ENCODE assay signal across 1 cellular context in the genomic region with DNA sequence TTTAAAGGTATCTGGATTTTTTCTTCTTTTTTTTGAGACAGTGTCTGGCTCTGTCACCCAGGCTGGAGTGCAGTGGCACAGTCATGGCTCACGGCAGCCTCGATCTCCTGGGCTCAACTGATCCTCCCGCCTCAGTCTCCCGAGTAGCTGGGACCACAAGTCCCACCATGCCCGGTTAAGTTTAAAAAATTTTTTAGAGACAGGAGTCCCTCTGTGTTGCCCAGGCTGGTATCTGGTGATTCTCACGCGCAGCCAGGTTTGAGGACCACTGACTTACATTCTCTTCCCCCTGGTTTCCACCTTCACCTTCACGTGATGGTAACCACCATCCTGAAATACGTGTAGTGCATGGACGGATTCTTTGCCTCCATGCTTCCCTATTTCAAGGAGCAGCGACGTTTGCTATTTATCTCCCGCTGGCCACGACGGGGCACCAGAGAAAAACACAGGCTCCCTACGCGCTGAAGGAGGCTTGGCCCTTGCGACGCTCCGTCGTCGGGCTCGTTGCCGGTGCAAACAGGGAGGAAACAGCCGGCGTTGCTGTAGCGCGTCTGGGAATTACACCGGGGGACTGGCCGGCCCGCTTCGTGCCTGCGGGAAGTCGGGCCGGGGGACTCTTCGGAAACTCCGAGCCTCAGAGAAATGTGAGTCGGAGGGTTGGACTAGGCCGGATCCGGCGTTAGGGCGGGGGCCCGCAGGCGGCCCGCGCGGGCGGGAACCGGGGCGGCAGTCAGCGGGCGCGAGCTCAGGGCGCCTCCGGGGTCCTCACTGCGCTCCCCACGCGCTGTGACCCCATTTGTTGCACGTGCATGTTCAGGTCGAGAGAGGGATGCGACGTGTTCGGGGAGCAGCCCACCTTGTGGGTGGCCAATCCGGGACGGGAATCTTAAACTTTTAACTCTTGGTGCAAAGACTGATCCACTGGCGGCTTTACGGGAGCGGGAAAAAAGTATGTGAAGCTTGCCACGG.
TF ChIP-seq lines count a peak whose summit lies in the region.

A gene with protein sequence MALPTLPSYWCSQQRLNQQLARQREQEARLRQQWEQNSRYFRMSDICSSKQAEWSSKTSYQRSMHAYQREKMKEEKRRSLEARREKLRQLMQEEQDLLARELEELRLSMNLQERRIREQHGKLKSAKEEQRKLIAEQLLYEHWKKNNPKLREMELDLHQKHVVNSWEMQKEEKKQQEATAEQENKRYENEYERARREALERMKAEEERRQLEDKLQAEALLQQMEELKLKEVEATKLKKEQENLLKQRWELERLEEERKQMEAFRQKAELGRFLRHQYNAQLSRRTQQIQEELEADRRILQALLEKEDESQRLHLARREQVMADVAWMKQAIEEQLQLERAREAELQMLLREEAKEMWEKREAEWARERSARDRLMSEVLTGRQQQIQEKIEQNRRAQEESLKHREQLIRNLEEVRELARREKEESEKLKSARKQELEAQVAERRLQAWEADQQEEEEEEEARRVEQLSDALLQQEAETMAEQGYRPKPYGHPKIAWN (plus strand): TSS at position 492 of the 969 bp plus-strand sequence. CDS start 2,753 bp downstream, outside the sequence.

TF ChIP-seq in K562, 482 proteins besides CTCF, POLR2A, EP300 and RAD21 (continued from another document and continues in another):
- TF ChIP-seq, protein P1, sequence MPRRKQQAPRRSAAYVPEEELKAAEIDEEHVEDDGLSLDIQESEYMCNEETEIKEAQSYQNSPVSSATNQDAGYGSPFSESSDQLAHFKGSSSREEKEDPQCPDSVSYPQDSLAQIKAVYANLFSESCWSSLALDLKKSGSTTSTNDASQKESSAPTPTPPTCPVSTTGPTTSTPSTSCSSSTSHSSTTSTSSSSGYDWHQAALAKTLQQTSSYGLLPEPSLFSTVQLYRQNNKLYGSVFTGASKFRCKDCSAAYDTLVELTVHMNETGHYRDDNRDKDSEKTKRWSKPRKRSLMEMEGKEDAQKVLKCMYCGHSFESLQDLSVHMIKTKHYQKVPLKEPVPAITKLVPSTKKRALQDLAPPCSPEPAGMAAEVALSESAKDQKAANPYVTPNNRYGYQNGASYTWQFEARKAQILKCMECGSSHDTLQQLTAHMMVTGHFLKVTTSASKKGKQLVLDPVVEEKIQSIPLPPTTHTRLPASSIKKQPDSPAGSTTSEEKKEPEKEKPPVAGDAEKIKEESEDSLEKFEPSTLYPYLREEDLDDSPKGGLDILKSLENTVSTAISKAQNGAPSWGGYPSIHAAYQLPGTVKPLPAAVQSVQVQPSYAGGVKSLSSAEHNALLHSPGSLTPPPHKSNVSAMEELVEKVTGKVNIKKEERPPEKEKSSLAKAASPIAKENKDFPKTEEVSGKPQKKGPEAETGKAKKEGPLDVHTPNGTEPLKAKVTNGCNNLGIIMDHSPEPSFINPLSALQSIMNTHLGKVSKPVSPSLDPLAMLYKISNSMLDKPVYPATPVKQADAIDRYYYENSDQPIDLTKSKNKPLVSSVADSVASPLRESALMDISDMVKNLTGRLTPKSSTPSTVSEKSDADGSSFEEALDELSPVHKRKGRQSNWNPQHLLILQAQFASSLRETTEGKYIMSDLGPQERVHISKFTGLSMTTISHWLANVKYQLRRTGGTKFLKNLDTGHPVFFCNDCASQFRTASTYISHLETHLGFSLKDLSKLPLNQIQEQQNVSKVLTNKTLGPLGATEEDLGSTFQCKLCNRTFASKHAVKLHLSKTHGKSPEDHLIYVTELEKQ (CRISPR knock-in tag; IDR thresholded peaks at IDR 0.05): no peak
- TF ChIP-seq SPI1 (IDR thresholded peaks at IDR 0.05; ENCODE audit: borderline replicate concordance, low read depth, low read length) (0 out of 2 replicates have a peak, but pooled peaks have one; percentile 0), JUN (IDR thresholded peaks at IDR 0.05; ENCODE audit: borderline replicate concordance, low read depth, low read length) (no peak), JUN (CRISPR knock-in tag; IDR thresholded peaks at IDR 0.05; ENCODE audit: borderline replicate concordance) (0 out of 2 replicates have a peak, but pooled peaks have one; percentile 73), IRF2 (CRISPR knock-in tag; IDR thresholded peaks at IDR 0.05) (no peak), RFX5 (IDR thresholded peaks at IDR 0.05; ENCODE audit: low read depth, low read length) (no peak), ZBTB17 (CRISPR knock-in tag; IDR thresholded peaks at IDR 0.05) (no peak), SMAD1 (IDR thresholded peaks at IDR 0.05; ENCODE audit: low read depth, low read length, partially characterized antibody) (no peak), ZNF436 (CRISPR knock-in tag; IDR thresholded peaks at IDR 0.05) (no peak), NR2C1 (IDR thresholded peaks at IDR 0.05) (no peak), NR2C1 (tag; IDR thresholded peaks at IDR 0.05) (no peak), ZNF253 (CRISPR knock-in tag; conservative IDR thresholded peaks at IDR 0.05) (no peak), TGIF2 (CRISPR knock-in tag; IDR thresholded peaks at IDR 0.05) (no peak), CBX8 (IDR thresholded peaks at IDR 0.05; ENCODE audit: borderline replicate concordance, extremely low read depth, low read depth, low read length, poor library complexity, severe bottlenecking) (no peak), ZKSCAN3 (CRISPR knock-in tag; IDR thresholded peaks at IDR 0.05) (no peak), GATAD2A (IDR thresholded peaks at IDR 0.05) (no peak), PHF8 (IDR thresholded peaks at IDR 0.05; ENCODE audit: borderline replicate concordance, low read length) (peak; percentile 72; the same call in 1 of the 2 replicates), ESRRB (CRISPR knock-in tag; IDR thresholded peaks at IDR 0.05; ENCODE audit: borderline replicate concordance) (no peak), SUPT5H (IDR thresholded peaks at IDR 0.05) (peak; percentile 75), HDAC3 (IDR thresholded peaks at IDR 0.05; ENCODE audit: borderline replicate concordance, partially characterized antibody) (no peak), U2AF2 (optimal IDR thresholded peaks at IDR 0.05; ENCODE audit: low read depth, low read length) (no peak), DDX20 (tag; IDR thresholded peaks at IDR 0.05; ENCODE audit: low read depth) (no peak), ZNF561 (CRISPR knock-in tag; conservative IDR thresholded peaks at IDR 0.05) (no peak)
- TF ChIP-seq, protein P2, sequence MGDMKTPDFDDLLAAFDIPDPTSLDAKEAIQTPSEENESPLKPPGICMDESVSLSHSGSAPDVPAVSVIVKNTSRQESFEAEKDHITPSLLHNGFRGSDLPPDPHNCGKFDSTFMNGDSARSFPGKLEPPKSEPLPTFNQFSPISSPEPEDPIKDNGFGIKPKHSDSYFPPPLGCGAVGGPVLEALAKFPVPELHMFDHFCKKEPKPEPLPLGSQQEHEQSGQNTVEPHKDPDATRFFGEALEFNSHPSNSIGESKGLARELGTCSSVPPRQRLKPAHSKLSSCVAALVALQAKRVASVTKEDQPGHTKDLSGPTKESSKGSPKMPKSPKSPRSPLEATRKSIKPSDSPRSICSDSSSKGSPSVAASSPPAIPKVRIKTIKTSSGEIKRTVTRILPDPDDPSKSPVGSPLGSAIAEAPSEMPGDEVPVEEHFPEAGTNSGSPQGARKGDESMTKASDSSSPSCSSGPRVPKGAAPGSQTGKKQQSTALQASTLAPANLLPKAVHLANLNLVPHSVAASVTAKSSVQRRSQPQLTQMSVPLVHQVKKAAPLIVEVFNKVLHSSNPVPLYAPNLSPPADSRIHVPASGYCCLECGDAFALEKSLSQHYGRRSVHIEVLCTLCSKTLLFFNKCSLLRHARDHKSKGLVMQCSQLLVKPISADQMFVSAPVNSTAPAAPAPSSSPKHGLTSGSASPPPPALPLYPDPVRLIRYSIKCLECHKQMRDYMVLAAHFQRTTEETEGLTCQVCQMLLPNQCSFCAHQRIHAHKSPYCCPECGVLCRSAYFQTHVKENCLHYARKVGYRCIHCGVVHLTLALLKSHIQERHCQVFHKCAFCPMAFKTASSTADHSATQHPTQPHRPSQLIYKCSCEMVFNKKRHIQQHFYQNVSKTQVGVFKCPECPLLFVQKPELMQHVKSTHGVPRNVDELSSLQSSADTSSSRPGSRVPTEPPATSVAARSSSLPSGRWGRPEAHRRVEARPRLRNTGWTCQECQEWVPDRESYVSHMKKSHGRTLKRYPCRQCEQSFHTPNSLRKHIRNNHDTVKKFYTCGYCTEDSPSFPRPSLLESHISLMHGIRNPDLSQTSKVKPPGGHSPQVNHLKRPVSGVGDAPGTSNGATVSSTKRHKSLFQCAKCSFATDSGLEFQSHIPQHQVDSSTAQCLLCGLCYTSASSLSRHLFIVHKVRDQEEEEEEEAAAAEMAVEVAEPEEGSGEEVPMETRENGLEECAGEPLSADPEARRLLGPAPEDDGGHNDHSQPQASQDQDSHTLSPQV (IDR thresholded peaks at IDR 0.05): peak; percentile 65; the same call in 1 of the 2 replicates
- TF ChIP-seq, protein P3, sequence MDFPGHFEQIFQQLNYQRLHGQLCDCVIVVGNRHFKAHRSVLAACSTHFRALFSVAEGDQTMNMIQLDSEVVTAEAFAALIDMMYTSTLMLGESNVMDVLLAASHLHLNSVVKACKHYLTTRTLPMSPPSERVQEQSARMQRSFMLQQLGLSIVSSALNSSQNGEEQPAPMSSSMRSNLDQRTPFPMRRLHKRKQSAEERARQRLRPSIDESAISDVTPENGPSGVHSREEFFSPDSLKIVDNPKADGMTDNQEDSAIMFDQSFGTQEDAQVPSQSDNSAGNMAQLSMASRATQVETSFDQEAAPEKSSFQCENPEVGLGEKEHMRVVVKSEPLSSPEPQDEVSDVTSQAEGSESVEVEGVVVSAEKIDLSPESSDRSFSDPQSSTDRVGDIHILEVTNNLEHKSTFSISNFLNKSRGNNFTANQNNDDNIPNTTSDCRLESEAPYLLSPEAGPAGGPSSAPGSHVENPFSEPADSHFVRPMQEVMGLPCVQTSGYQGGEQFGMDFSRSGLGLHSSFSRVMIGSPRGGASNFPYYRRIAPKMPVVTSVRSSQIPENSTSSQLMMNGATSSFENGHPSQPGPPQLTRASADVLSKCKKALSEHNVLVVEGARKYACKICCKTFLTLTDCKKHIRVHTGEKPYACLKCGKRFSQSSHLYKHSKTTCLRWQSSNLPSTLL (IDR thresholded peaks at IDR 0.05): no peak
- TF ChIP-seq, protein P4, sequence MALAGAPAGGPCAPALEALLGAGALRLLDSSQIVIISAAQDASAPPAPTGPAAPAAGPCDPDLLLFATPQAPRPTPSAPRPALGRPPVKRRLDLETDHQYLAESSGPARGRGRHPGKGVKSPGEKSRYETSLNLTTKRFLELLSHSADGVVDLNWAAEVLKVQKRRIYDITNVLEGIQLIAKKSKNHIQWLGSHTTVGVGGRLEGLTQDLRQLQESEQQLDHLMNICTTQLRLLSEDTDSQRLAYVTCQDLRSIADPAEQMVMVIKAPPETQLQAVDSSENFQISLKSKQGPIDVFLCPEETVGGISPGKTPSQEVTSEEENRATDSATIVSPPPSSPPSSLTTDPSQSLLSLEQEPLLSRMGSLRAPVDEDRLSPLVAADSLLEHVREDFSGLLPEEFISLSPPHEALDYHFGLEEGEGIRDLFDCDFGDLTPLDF (CRISPR knock-in tag; IDR thresholded peaks at IDR 0.05): no peak
- TF ChIP-seq, protein P5, sequence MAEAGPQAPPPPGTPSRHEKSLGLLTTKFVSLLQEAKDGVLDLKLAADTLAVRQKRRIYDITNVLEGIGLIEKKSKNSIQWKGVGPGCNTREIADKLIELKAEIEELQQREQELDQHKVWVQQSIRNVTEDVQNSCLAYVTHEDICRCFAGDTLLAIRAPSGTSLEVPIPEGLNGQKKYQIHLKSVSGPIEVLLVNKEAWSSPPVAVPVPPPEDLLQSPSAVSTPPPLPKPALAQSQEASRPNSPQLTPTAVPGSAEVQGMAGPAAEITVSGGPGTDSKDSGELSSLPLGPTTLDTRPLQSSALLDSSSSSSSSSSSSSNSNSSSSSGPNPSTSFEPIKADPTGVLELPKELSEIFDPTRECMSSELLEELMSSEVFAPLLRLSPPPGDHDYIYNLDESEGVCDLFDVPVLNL (CRISPR knock-in tag; IDR thresholded peaks at IDR 0.05; ENCODE audit: low read depth): no peak
- TF ChIP-seq, protein P6, sequence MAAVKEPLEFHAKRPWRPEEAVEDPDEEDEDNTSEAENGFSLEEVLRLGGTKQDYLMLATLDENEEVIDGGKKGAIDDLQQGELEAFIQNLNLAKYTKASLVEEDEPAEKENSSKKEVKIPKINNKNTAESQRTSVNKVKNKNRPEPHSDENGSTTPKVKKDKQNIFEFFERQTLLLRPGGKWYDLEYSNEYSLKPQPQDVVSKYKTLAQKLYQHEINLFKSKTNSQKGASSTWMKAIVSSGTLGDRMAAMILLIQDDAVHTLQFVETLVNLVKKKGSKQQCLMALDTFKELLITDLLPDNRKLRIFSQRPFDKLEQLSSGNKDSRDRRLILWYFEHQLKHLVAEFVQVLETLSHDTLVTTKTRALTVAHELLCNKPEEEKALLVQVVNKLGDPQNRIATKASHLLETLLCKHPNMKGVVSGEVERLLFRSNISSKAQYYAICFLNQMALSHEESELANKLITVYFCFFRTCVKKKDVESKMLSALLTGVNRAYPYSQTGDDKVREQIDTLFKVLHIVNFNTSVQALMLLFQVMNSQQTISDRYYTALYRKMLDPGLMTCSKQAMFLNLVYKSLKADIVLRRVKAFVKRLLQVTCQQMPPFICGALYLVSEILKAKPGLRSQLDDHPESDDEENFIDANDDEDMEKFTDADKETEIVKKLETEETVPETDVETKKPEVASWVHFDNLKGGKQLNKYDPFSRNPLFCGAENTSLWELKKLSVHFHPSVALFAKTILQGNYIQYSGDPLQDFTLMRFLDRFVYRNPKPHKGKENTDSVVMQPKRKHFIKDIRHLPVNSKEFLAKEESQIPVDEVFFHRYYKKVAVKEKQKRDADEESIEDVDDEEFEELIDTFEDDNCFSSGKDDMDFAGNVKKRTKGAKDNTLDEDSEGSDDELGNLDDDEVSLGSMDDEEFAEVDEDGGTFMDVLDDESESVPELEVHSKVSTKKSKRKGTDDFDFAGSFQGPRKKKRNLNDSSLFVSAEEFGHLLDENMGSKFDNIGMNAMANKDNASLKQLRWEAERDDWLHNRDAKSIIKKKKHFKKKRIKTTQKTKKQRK (IDR thresholded peaks at IDR 0.05; ENCODE audit: borderline replicate concordance, low read depth, low read length): no peak
- TF ChIP-seq, protein P7, sequence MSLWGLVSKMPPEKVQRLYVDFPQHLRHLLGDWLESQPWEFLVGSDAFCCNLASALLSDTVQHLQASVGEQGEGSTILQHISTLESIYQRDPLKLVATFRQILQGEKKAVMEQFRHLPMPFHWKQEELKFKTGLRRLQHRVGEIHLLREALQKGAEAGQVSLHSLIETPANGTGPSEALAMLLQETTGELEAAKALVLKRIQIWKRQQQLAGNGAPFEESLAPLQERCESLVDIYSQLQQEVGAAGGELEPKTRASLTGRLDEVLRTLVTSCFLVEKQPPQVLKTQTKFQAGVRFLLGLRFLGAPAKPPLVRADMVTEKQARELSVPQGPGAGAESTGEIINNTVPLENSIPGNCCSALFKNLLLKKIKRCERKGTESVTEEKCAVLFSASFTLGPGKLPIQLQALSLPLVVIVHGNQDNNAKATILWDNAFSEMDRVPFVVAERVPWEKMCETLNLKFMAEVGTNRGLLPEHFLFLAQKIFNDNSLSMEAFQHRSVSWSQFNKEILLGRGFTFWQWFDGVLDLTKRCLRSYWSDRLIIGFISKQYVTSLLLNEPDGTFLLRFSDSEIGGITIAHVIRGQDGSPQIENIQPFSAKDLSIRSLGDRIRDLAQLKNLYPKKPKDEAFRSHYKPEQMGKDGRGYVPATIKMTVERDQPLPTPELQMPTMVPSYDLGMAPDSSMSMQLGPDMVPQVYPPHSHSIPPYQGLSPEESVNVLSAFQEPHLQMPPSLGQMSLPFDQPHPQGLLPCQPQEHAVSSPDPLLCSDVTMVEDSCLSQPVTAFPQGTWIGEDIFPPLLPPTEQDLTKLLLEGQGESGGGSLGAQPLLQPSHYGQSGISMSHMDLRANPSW (CRISPR knock-in tag; IDR thresholded peaks at IDR 0.05): no peak
- TF ChIP-seq, protein P8, sequence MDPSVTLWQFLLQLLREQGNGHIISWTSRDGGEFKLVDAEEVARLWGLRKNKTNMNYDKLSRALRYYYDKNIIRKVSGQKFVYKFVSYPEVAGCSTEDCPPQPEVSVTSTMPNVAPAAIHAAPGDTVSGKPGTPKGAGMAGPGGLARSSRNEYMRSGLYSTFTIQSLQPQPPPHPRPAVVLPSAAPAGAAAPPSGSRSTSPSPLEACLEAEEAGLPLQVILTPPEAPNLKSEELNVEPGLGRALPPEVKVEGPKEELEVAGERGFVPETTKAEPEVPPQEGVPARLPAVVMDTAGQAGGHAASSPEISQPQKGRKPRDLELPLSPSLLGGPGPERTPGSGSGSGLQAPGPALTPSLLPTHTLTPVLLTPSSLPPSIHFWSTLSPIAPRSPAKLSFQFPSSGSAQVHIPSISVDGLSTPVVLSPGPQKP (CRISPR knock-in tag; IDR thresholded peaks at IDR 0.05): no peak
